Comparison of ENCODE assay signal across 9 cellular contexts in genomic region chr13:101258071-101258470, GRCh38.
DNase-seq lines count a peak whose midpoint lies in the region; ATAC-seq and TF ChIP-seq lines count a peak whose summit lies in the region.
"Had no signal": no experiment of that assay in that cellular context is flagged by ENCODE, and none has a peak within 500 bp of the region (broad histone marks: within the 10 kb centered on the region; RNA-seq: fewer than 3 reads in every experiment).

No MANE protein-coding gene starts in this region.

- TF ChIP-seq EP300 in gastroesophageal sphincter (IDR thresholded peaks at IDR 0.05) = no peak

- peak; percentile 75 for DNase-seq in DMS153 (lab: John Stamatoyannopoulos, UW)
- no peak for DNase-seq in RWPE2 (ENCODE audit: low spot score)
- DNase-seq in dermis blood vessel endothelial cell = peak; percentile 85
- peak; percentile 78 for DNase-seq in stimulated activated CD4-positive, alpha-beta T cell treated with anti-CD3 and anti-CD28 coated beads, Interleukin-1b, Interleukin-23, amount 100 ng/mL, for 48 hours
- no peak for DNase-seq in activated gamma-delta T cell (lab: John Stamatoyannopoulos, UW)

- no peaks in the 10 kb centered on the region for H3K9me3 ChIP-seq in RWPE2 (ENCODE audit: severe bottlenecking)
- H3K9me3 ChIP-seq in gastroesophageal sphincter = no peaks in the 10 kb centered on the region

- H3K4me3 ChIP-seq in RWPE2 (ENCODE audit: severe bottlenecking) = no peak overlapping the region
- no peak overlapping the region for H3K4me3 ChIP-seq in gastroesophageal sphincter
- H3K4me3 ChIP-seq: SK-N-MC had no signal

- TF ChIP-seq CTCF in RWPE2 (IDR thresholded peaks at IDR 0.05; ENCODE audit: poor library complexity, severe bottlenecking) = no peak
- no peak for TF ChIP-seq CTCF in gastroesophageal sphincter (IDR thresholded peaks at IDR 0.05)

- H3K36me3 ChIP-seq in RWPE2 (ENCODE audit: low read depth) (no peaks in the 10 kb centered on the region), gastroesophageal sphincter (no peaks in the 10 kb centered on the region)

- H3K4me1 ChIP-seq in RWPE2 (ENCODE audit: insufficient read depth, poor library complexity, severe bottlenecking) (peaks cover 8% of the 10 kb centered on the region), gastroesophageal sphincter (no peaks in the 10 kb centered on the region)

- H3K27ac ChIP-seq in RWPE2 (ENCODE audit: poor library complexity, severe bottlenecking) = no peak overlapping the region
- H3K27ac ChIP-seq in gastroesophageal sphincter = no peak overlapping the region
- H3K27ac ChIP-seq: SK-N-MC had no signal

- 75 to 80% methylated on average over 5 to 7 of the region's 11 CpGs for WGBS in gastroesophageal sphincter (ENCODE audit: low coverage in 1 of 2), 2 donors

- no peaks in the 10 kb centered on the region for H3K27me3 ChIP-seq in RWPE2 (ENCODE audit: insufficient read depth, poor library complexity, severe bottlenecking)
- no peaks in the 10 kb centered on the region for H3K27me3 ChIP-seq in gastroesophageal sphincter

- no peak for TF ChIP-seq POLR2A in gastroesophageal sphincter (IDR thresholded peaks at IDR 0.05)

- ATAC-seq in GM19452 (IDR thresholded peaks at IDR 0.05; ENCODE audit: unreplicated experiment) (peak; percentile 99), HG03354 (IDR thresholded peaks at IDR 0.05; ENCODE audit: poor library complexity, severe bottlenecking, unreplicated experiment) (peak; percentile 98), RWPE2 (ENCODE audit: low read depth) (peak; percentile 68), gastroesophageal sphincter (no peak)

Comparison
In these comparisons a context has a peak if more than half of its experiments do, and no peak if none do; other contexts are left out.
1. DNase-seq: peak in DMS153 (single experiment), dermis blood vessel endothelial cell (single experiment) and stimulated activated CD4-positive, alpha-beta T cell treated with anti-CD3 and anti-CD28 coated beads, Interleukin-1b, Interleukin-23, amount 100 ng/mL, for 48 hours (single experiment); none in RWPE2 (single experiment) and activated gamma-delta T cell (single experiment).